In the genomic region with DNA sequence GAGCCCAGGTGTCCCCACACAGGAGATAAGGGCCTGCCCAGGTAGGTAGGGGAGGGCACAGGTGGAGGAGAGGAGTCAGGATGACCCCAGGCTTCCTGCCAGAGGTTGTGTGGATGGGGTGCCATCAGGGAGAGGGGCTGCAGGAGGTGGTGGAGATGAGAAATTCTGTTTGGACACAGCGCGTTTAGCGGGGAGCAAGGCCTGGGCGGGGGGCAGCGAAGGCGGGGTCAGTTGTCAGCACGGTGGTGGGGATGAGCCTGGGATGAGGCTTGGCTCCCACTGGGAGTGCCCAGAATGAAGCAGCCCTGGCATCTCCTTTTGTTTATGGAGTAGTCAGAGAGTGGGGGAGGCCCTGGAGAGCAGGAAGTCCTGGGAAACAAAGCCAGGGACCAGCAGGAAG, we compare ENCODE assay signal across 1 cellular context.
TF ChIP-seq lines count a peak whose summit lies in the region.

No MANE protein-coding gene starts in this region.

TF ChIP-seq in HCT116, 20 proteins besides CTCF, POLR2A, EP300 and RAD21 (continued from another document):
- TF ChIP-seq, protein P1, sequence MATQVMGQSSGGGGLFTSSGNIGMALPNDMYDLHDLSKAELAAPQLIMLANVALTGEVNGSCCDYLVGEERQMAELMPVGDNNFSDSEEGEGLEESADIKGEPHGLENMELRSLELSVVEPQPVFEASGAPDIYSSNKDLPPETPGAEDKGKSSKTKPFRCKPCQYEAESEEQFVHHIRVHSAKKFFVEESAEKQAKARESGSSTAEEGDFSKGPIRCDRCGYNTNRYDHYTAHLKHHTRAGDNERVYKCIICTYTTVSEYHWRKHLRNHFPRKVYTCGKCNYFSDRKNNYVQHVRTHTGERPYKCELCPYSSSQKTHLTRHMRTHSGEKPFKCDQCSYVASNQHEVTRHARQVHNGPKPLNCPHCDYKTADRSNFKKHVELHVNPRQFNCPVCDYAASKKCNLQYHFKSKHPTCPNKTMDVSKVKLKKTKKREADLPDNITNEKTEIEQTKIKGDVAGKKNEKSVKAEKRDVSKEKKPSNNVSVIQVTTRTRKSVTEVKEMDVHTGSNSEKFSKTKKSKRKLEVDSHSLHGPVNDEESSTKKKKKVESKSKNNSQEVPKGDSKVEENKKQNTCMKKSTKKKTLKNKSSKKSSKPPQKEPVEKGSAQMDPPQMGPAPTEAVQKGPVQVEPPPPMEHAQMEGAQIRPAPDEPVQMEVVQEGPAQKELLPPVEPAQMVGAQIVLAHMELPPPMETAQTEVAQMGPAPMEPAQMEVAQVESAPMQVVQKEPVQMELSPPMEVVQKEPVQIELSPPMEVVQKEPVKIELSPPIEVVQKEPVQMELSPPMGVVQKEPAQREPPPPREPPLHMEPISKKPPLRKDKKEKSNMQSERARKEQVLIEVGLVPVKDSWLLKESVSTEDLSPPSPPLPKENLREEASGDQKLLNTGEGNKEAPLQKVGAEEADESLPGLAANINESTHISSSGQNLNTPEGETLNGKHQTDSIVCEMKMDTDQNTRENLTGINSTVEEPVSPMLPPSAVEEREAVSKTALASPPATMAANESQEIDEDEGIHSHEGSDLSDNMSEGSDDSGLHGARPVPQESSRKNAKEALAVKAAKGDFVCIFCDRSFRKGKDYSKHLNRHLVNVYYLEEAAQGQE (IDR thresholded peaks at IDR 0.05; ENCODE audit: low read depth), result no peak
- no peak for TF ChIP-seq FOSL1 (IDR thresholded peaks at IDR 0.05; ENCODE audit: low read depth)
